In genomic region chr2:223725494-223725893, GRCh38 we compare ENCODE assay signal across 1 cellular context.
TF ChIP-seq lines count a peak whose summit lies in the region.

No MANE protein-coding gene starts in this region.

TF ChIP-seq in A549, 52 proteins besides CTCF, POLR2A, EP300 and RAD21 (continued from another document):
- no peak for TF ChIP-seq USF2 (IDR thresholded peaks at IDR 0.05)
- TF ChIP-seq SREBF2 (IDR thresholded peaks at IDR 0.05), result no peak
- TF ChIP-seq JUNB (IDR thresholded peaks at IDR 0.05), result peak; percentile 95
- TF ChIP-seq EHF (CRISPR knock-in tag; IDR thresholded peaks at IDR 0.05), result no peak
- TF ChIP-seq CEBPB (IDR thresholded peaks at IDR 0.05), result peak in 1 of 2 experiments; percentile 76; a peak in 2 of 4 replicates
- TF ChIP-seq HDAC2 (IDR thresholded peaks at IDR 0.05), result no peak
- TF ChIP-seq MAX (IDR thresholded peaks at IDR 0.05), result peak; percentile 81
- no peak for TF ChIP-seq RCOR1 (IDR thresholded peaks at IDR 0.05; ENCODE audit: low read depth, low read length)
- TF ChIP-seq JUN (IDR thresholded peaks at IDR 0.05), result peak; percentile 89 to 94; a peak in 4 of 5 replicates
- TF ChIP-seq FOXS1 (CRISPR knock-in tag; IDR thresholded peaks at IDR 0.05), result no peak
- TF ChIP-seq SMC3 (IDR thresholded peaks at IDR 0.05), result peak; percentile 46
- TF ChIP-seq RFX5 (IDR thresholded peaks at IDR 0.05), result no peak
- peak; percentile 96 for TF ChIP-seq GATA3 (IDR thresholded peaks at IDR 0.05; ENCODE audit: borderline replicate concordance)
- no peak for TF ChIP-seq MYC (IDR thresholded peaks at IDR 0.05; ENCODE audit: borderline replicate concordance, low read length)
- no peak for TF ChIP-seq NR3C1 (IDR thresholded peaks at IDR 0.05)
- TF ChIP-seq MAFK (IDR thresholded peaks at IDR 0.05; ENCODE audit: partially characterized antibody), result peak; percentile 21
- TF ChIP-seq NPAS2 (CRISPR knock-in tag; IDR thresholded peaks at IDR 0.05; ENCODE audit: borderline replicate concordance), result no peak
- no peak for TF ChIP-seq ZSCAN20 (CRISPR knock-in tag; IDR thresholded peaks at IDR 0.05)
- TF ChIP-seq E2F6 (IDR thresholded peaks at IDR 0.05; ENCODE audit: borderline replicate concordance, low read depth), result peak; percentile 32; the same call in 1 of the 2 replicates
- peak; percentile 97 for TF ChIP-seq FOSL2 (IDR thresholded peaks at IDR 0.05)
- TF ChIP-seq FOSL2 (CRISPR knock-in tag; IDR thresholded peaks at IDR 0.05), result peak; percentile 100
- no peak for TF ChIP-seq CBX8 (IDR thresholded peaks at IDR 0.05)
- TF ChIP-seq ZNF302 (CRISPR knock-in tag; IDR thresholded peaks at IDR 0.05), result no peak
- TF ChIP-seq BCL3 (IDR thresholded peaks at IDR 0.05), result peak; percentile 92; the same call in 2 of the 3 replicates
- TF ChIP-seq HOXA7 (CRISPR knock-in tag; IDR thresholded peaks at IDR 0.05), result no peak
- TF ChIP-seq KDM1A (IDR thresholded peaks at IDR 0.05; ENCODE audit: low read depth), result no peak
- TF ChIP-seq ESRRA (IDR thresholded peaks at IDR 0.05; ENCODE audit: borderline replicate concordance, low read length), result peak; percentile 36; the same call in 1 of the 2 replicates
